ENCODE assay signal across 8 cellular contexts in genomic region chr6:2764610-2765165, GRCh38. TPM values are rescaled to one million over a fixed set of nuclear protein-coding genes. Genes with fewer than 3 reads are reported as not detected.
DNase-seq lines count a peak whose midpoint lies in the region; ATAC-seq and TF ChIP-seq lines count a peak whose summit lies in the region.

No MANE protein-coding gene starts in this region.

- intact Hi-C loops in Right ventricle myocardium inferior (cut with DNase I) (no loop called here), cardiac septum (cut with DNase I) (no loop called here)

- no peak for TF ChIP-seq CTCF in WERI-Rb-1 (IDR thresholded peaks at IDR 0.05; ENCODE audit: low read depth, low read length)

- H3K9me3 ChIP-seq in WERI-Rb-1 (ENCODE audit: severe bottlenecking) = no peaks in the 10 kb centered on the region

- peak; percentile 78 for DNase-seq in Right ventricle myocardium inferior (ENCODE audit: missing footprints)
- DNase-seq in cardiac septum (ENCODE audit: low spot score) = no peak
- DNase-seq in NCI-H2081 treated with DMSO at 0.1 percent for 48 hours (lab: John Stamatoyannopoulos, UW) = peak; percentile 25
- DNase-seq in WERI-Rb-1 = peak; percentile 62
- DNase-seq in cerebellar cortex (ENCODE audit: low spot score) = peak; percentile 81
- peak; percentile 62 to 65 for DNase-seq in stimulated activated CD4-positive, alpha-beta T cell treated with anti-CD3 and anti-CD28 coated beads, Interleukin-2, amount 100 ng/mL, for 24 hours

- H3K27ac ChIP-seq in WERI-Rb-1 = peak overlapping the region; percentile 93
- H3K27ac ChIP-seq in layer of hippocampus (ENCODE audit: low read depth, low read length) = peak overlapping the region; percentile 90

- peak overlapping the region; percentile 54 for H3K4me3 ChIP-seq in WERI-Rb-1 (ENCODE audit: low read depth, low read length)

- H3K27me3 ChIP-seq in WERI-Rb-1 (ENCODE audit: insufficient read depth, low read depth, severe bottlenecking) (no peaks in the 10 kb centered on the region), layer of hippocampus (ENCODE audit: control insufficient read depth, insufficient read depth, low read length) (no peaks in the 10 kb centered on the region)

- ATAC-seq in Right ventricle myocardium inferior (peak; percentile 91), HG02943 (IDR thresholded peaks at IDR 0.05; ENCODE audit: low read depth, unreplicated experiment) (peak; percentile 62)

- H3K36me3 ChIP-seq in WERI-Rb-1 = peaks cover 20% of the 10 kb centered on the region

RNA-seq across cellular contexts. Expression of gene WRNIP1, which starts 0.5 kb away (rescaled TPM):
- total RNA-seq in Right ventricle myocardium inferior (40.8 TPM), cardiac septum (35.2 TPM)

RNA-seq across cellular contexts. Expression of gene MYLK4, which starts 14.0 kb away (rescaled TPM):
- total RNA-seq in Right ventricle myocardium inferior (2.0 TPM), cardiac septum (0.51 TPM)
